Comparison of ENCODE assay signal across 17 cellular contexts in the genomic region with DNA sequence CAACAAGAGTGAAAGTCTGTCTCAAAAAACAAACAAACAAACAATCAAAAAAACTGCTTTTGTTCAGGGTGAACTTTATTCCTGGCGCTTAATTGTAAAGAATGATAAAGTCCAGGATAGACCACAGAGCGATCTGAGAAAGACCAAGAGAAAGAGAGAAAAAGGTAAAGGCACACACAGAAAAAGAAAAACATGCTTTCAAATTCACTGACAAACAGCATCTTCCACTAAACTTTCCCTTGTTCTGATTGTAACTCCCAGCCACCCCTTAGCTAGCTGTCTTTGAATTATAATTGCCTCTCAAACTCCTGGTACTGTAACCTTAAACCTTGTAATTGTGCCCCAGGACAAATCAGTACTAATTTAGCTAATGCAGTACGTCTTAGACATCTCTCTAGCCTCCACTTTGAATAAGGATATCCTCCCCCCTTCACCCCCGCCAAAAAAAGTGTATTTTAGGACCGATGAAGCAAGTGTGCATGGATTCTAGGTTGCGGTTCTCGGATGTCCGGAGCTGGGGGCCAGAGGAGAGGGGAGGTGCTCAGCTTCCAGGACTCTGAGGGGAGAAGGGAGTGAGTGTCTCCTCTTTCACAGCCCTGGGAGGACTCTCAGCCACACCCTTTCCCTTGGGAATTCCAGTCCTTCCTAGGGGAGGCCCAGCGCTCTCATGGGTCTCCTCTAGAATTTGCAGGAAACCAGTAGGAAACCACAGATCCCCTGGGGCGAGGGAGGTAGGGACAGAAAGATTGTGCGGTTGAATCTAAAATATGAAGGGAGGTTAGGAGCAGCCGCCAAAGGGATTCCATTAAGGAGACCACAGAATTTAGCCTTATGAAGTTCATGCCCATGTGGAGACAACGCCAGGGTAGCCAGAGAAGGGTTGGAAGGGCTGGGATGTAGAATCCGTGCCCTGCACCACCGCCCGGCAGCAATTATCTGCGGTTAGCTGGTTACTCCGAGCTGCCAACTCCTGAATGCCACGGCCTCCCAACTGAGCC. TPM values are rescaled to one million over a fixed set of nuclear protein-coding genes. Genes with fewer than 3 reads are reported as not detected.
DNase-seq lines count a peak whose midpoint lies in the region; ATAC-seq, FAIRE-seq and TF ChIP-seq lines count a peak whose summit lies in the region.
"Had no signal": no experiment of that assay in that cellular context is flagged by ENCODE, and none has a peak within 500 bp of the region (broad histone marks: within the 10 kb centered on the region; RNA-seq: fewer than 3 reads in every experiment).

No MANE protein-coding gene starts in this region.

- no peaks in the 10 kb centered on the region for H3K4me1 ChIP-seq in A673 (ENCODE audit: insufficient read depth, low read length, poor library complexity, severe bottlenecking)
- H3K4me1 ChIP-seq in iPS-18a (ENCODE audit: control insufficient read depth, low read depth, low read length): peaks cover 16% of the 10 kb centered on the region
- H3K4me1 ChIP-seq in breast epithelium: no peaks in the 10 kb centered on the region

- H3K27ac ChIP-seq in A673 (ENCODE audit: low read depth, low read length, poor library complexity, severe bottlenecking) (no peak overlapping the region), iPS-18a (ENCODE audit: low read length) (no peak overlapping the region), breast epithelium (no peak overlapping the region)
- H3K27ac ChIP-seq: brain microvascular endothelial cell had no signal

- no TSS peak for BruUV-seq in A673 (replicated peaks; lab: Mats Ljungman, UMichigan)

- DNase-seq in A673 (ENCODE audit: low spot score): peak; percentile 65
- peak; percentile 33 for DNase-seq in H54 (ENCODE audit: insufficient read length, low spot score)
- peak; percentile 99 for DNase-seq in RPMI7951 (ENCODE audit: low read depth)
- DNase-seq in activated naive CD4-positive, alpha-beta T cell (lab: John Stamatoyannopoulos, UW): no peak
- no peak for DNase-seq in D341Med (ENCODE audit: low spot score)
- DNase-seq in breast epithelium (ENCODE audit: low spot score in 2 of 2): no peak
- DNase-seq: activated CD4-positive, alpha-beta memory T cell treated with anti-CD3 and anti-CD28 coated beads, Interleukin-2, amount 10 ng/mL, durations not matched to agents 7 days and 5 days; brain microvascular endothelial cell; DMS 273 treated with DMSO at 0.1 percent for 48 hours; effector memory CD8-positive, alpha-beta T cell; KG1; mucosa of descending colon; NCI-H2081 had no signal

- H3K36me3 ChIP-seq in A673 (ENCODE audit: insufficient read depth, low read length, poor library complexity, severe bottlenecking): no peaks in the 10 kb centered on the region
- no peaks in the 10 kb centered on the region for H3K36me3 ChIP-seq in iPS-18a (ENCODE audit: control insufficient read depth, low read depth, low read length)
- no peaks in the 10 kb centered on the region for H3K36me3 ChIP-seq in breast epithelium
- H3K36me3 ChIP-seq: brain microvascular endothelial cell had no signal

- TF ChIP-seq POLR2A in H54 (IDR thresholded peaks at IDR 0.05; ENCODE audit: low read depth, low read length): no peak
- no peak for TF ChIP-seq POLR2A in breast epithelium (IDR thresholded peaks at IDR 0.05)

- H3K27me3 ChIP-seq in A673 (replicated peaks; ENCODE audit: insufficient read depth, low read depth, low read length, poor library complexity): no peaks in the 10 kb centered on the region
- H3K27me3 ChIP-seq in iPS-18a (ENCODE audit: control insufficient read depth, insufficient read depth, low read length): peaks cover 3% of the 10 kb centered on the region
- H3K27me3 ChIP-seq in breast epithelium: peaks cover 0 to 8% of the 10 kb centered on the region in 2 donors
- H3K27me3 ChIP-seq: brain microvascular endothelial cell had no signal

- POLR2A ChIA-PET in A673 (lab: Charles Lee; ENCODE audit: low non-redundant PET): no interaction called here

- no peak for ATAC-seq in HG02938 (IDR thresholded peaks at IDR 0.05; ENCODE audit: unreplicated experiment)
- ATAC-seq: effector memory CD8-positive, alpha-beta T cell; mucosa of descending colon had no signal

- H3K9me3 ChIP-seq in A673 (ENCODE audit: low read depth, low read length, poor library complexity, severe bottlenecking) (no peaks in the 10 kb centered on the region), iPS-18a (ENCODE audit: control insufficient read depth, low read depth, low read length) (no peaks in the 10 kb centered on the region), breast epithelium (no peaks in the 10 kb centered on the region)
- H3K9me3 ChIP-seq: mucosa of descending colon had no signal

- intact Hi-C loops in A673 (cut with micrococcal nuclease; ENCODE audit: unreplicated experiment) (no loop called here), breast epithelium (cut with DNase I; ENCODE audit: low total_unique reads) (no loop called here)

- CTCF ChIA-PET in A673 (lab: Charles Lee): no interaction called here

- no peak for TF ChIP-seq CTCF in A673 (conservative IDR thresholded peaks at IDR 0.05; ENCODE audit: low read depth, low read length)
- no peak for TF ChIP-seq CTCF in breast epithelium (IDR thresholded peaks at IDR 0.05)

- H3K9ac ChIP-seq in iPS-18a (ENCODE audit: low read length): no peak overlapping the region

- no peak for FAIRE-seq in H54 (lab: Jason Lieb, UNC)
- FAIRE-seq: frontal cortex, TTC549 had no signal

- H3K4me3 ChIP-seq in A673 (ENCODE audit: low read depth, low read length, poor library complexity, severe bottlenecking) (no peak overlapping the region), iPS-18a (ENCODE audit: low read length) (peak overlapping the region; percentile 4), breast epithelium (no peak overlapping the region)
- H3K4me3 ChIP-seq: mucosa of descending colon had no signal

RNA-seq across cellular contexts. Expression of a gene that starts 19.7 kb away (rescaled TPM):
- 2.9 and 3.5 TPM in 2 replicates for total RNA-seq in A673 (2021)
- 0.12 TPM in 1 of 2 replicates, not detected in the other for total RNA-seq in RPMI7951 (2014; rRNA removed; shearing (Covaris generic))
- total RNA-seq in breast epithelium: under 1 TPM in 2 of 3 donors, not detected in 1; under 0.01 to 0.15 TPM
- total RNA-seq: activated CD4-positive, alpha-beta memory T cell treated with anti-CD3 and anti-CD28 coated beads, Interleukin-2, amount 10 ng/mL, durations not matched to agents 7 days and 5 days had no signal

Comparison
In these comparisons a context has a peak if more than half of its experiments do, and no peak if none do; other contexts are left out.
1. DNase-seq: peak in A673 (single experiment), H54 (single experiment) and RPMI7951 (single experiment); none in activated naive CD4-positive, alpha-beta T cell (0 of 4), D341Med (single experiment) and breast epithelium (0 of 2).